19 cellular contexts compared by ENCODE assay signal in the genomic region with DNA sequence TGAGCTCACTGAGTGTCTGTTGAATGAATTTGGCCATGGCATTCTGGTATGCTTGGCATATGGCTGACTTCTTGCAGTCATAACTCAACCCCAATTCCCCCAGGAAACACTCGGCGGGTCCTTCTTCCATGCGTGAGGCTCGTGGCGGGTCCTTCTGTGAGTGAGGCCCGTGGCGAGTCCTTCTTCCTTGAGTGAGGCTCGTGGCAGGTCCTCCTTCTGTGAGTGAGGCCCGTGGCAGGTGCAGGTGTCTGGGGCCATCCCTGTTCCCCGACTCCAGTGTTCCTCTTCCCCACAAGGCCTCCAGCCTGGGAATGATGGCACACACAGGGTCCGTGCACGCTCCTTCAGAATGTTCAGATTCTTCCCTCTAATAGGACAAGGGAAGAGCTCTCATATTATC.
A peak's percentile ranks its signal among the peaks of the same experiment; 100 is the strongest.
DNase-seq lines count a peak whose midpoint lies in the region; ATAC-seq and TF ChIP-seq lines count a peak whose summit lies in the region.
"Had no signal": no experiment of that assay in that cellular context is flagged by ENCODE, and none has a peak within 500 bp of the region (broad histone marks: within the 10 kb centered on the region; RNA-seq: fewer than 3 reads in every experiment).

No MANE protein-coding gene starts in this region.

- no peak overlapping the region for H3K4ac ChIP-seq in neuronal stem cell (ENCODE audit: low read length)

- H3K4me3 Mint-ChIP-seq in activated naive CD8-positive, alpha-beta T cell treated with anti-CD3 and anti-CD28 coated beads, Interleukin-2, amount 10 ng/mL, durations not matched to agents 7 days and 5 days, result no peak overlapping the region
- H3K4me3 Mint-ChIP-seq in activated naive CD8-positive, alpha-beta T cell treated with anti-CD3 and anti-CD28 coated beads for 36 hours, result no peak overlapping the region
- H3K4me3 Mint-ChIP-seq: CD14-positive monocyte; CD4-positive, alpha-beta memory T cell; HFFc6 had no signal

- WGBS in neuronal stem cell (ENCODE audit: extremely low coverage in 2 of 2, insufficient read length in 2 of 2, insufficient replicate concordance in 1 of 2), 2 donors, result no CpG with 5 or more reads among the region's 12 CpGs

- peak overlapping the region; percentile 58 for H4K8ac ChIP-seq in neuronal stem cell (ENCODE audit: low read depth, low read length)

- H3K18ac ChIP-seq in neuronal stem cell (ENCODE audit: low read length), result no peak overlapping the region

- H3K27me3 ChIP-seq in Panc1 (ENCODE audit: control insufficient read depth, insufficient read depth, low read length), result no peaks in the 10 kb centered on the region
- no peaks in the 10 kb centered on the region for H3K27me3 ChIP-seq in neuronal stem cell (ENCODE audit: control insufficient read depth in 3 of 3, insufficient read depth in 3 of 3, low read depth in 1 of 3, low read length in 3 of 3)
- H3K27me3 ChIP-seq: BE2C had no signal

- no peaks in the 10 kb centered on the region for H3K36me3 ChIP-seq in Panc1 (ENCODE audit: control insufficient read depth, insufficient read depth, low read length)
- H3K36me3 ChIP-seq in neuronal stem cell (replicated peaks in 1 of 2; ENCODE audit: control insufficient read depth in 2 of 2, insufficient read depth in 2 of 2, low read length in 2 of 2), result peaks cover 3 to 6% of the 10 kb centered on the region in 2 donors

- no peak overlapping the region for H3K4me2 ChIP-seq in neuronal stem cell (ENCODE audit: insufficient read depth, low read length, poor library complexity, severe bottlenecking)

- CTCF ChIA-PET in Panc1 (lab: Charles Lee), result no interaction called here

- no peaks in the 10 kb centered on the region for H3K4me1 ChIP-seq in Panc1 (ENCODE audit: control insufficient read depth, insufficient read depth, low read length)
- peaks cover 0 to 3% of the 10 kb centered on the region in 2 donors for H3K4me1 ChIP-seq in neuronal stem cell (ENCODE audit: control insufficient read depth in 2 of 2, insufficient read depth in 1 of 2, low read depth in 1 of 2, low read length in 2 of 2)
- H3K4me1 ChIP-seq: BE2C had no signal

- no peak overlapping the region for H2AFZ ChIP-seq in neuronal stem cell (ENCODE audit: low read length)

- H3K27ac ChIP-seq in Panc1 (ENCODE audit: low read length), result no peak overlapping the region
- H3K27ac ChIP-seq in neuronal stem cell (replicated peaks; ENCODE audit: low read length), result no peak overlapping the region

- H3K9ac ChIP-seq in neuronal stem cell (ENCODE audit: low read depth, low read length, poor library complexity), result no peak overlapping the region

- no peaks in the 10 kb centered on the region for H3K79me1 ChIP-seq in neuronal stem cell (ENCODE audit: low read depth, low read length)

- H2AK5ac ChIP-seq in neuronal stem cell (ENCODE audit: low read depth, low read length), result no peak overlapping the region

- peak overlapping the region; percentile 40 for H3K23ac ChIP-seq in neuronal stem cell (ENCODE audit: low read depth, low read length, poor library complexity)

- ATAC-seq in activated naive CD8-positive, alpha-beta T cell treated with anti-CD3 and anti-CD28 coated beads, Interleukin-2, amount 10 ng/mL, durations not matched to agents 7 days and 5 days (ENCODE audit: low read depth), result no peak
- peak; percentile 26; the same call in 1 of the 2 replicates for ATAC-seq in Panc1
- ATAC-seq in HG03139 (IDR thresholded peaks at IDR 0.05; ENCODE audit: unreplicated experiment), result no peak
- ATAC-seq: HCT116 had no signal

- H3K36me3 Mint-ChIP-seq in activated naive CD8-positive, alpha-beta T cell treated with anti-CD3 and anti-CD28 coated beads, Interleukin-2, amount 10 ng/mL, durations not matched to agents 7 days and 5 days, result peaks cover 5% of the 10 kb centered on the region
- H3K36me3 Mint-ChIP-seq in activated naive CD8-positive, alpha-beta T cell treated with anti-CD3 and anti-CD28 coated beads for 36 hours, result peaks cover 24% of the 10 kb centered on the region

- in situ Hi-C loops in Panc1 (cut with HindIII; ENCODE audit: low pct_unique_long_range_greater_than_20kb, low sequenced_read_pairs), result no loop called here

- no peak overlapping the region for H2BK5ac ChIP-seq in neuronal stem cell (ENCODE audit: low read length)

- H4K91ac ChIP-seq in neuronal stem cell (ENCODE audit: low read depth, low read length, poor library complexity), result no peak overlapping the region

- peak overlapping the region; percentile 21 for H3K27ac Mint-ChIP-seq in activated naive CD8-positive, alpha-beta T cell treated with anti-CD3 and anti-CD28 coated beads, Interleukin-2, amount 10 ng/mL, durations not matched to agents 7 days and 5 days
- H3K27ac Mint-ChIP-seq in activated naive CD8-positive, alpha-beta T cell treated with anti-CD3 and anti-CD28 coated beads for 36 hours, result no peak overlapping the region
- H3K27ac Mint-ChIP-seq: HFFc6 had no signal

- no peak for TF ChIP-seq CTCF in Panc1 (IDR thresholded peaks at IDR 0.05)

- BruUV-seq in Panc1 (replicated peaks; lab: Mats Ljungman, UMichigan), result no TSS peak

- no peak for DNase-seq in activated naive CD8-positive, alpha-beta T cell treated with anti-CD3 and anti-CD28 coated beads, Interleukin-2, amount 10 ng/mL, durations not matched to agents 7 days and 5 days
- DNase-seq in activated naive CD8-positive, alpha-beta T cell treated with anti-CD3 and anti-CD28 coated beads for 36 hours, result no peak
- no peak for DNase-seq in Panc1 (ENCODE audit: low read depth, low spot score)
- DNase-seq in neuronal stem cell (ENCODE audit: low spot score), result no peak
- DNase-seq in ureter (ENCODE audit: low spot score), result peak; percentile 10
- no peak for DNase-seq in erythroblast (lab: John Stamatoyannopoulos, UW)
- DNase-seq in NCI-H146 (lab: John Stamatoyannopoulos, UW), result no peak
- DNase-seq: ACHN; BE2C; CD4-positive, alpha-beta memory T cell; DMS153; DMS79; GDM1; GOT3; HFFc6; IMR-90 had no signal

- intact Hi-C loops in Panc1 (cut with micrococcal nuclease; ENCODE audit: unreplicated experiment), result no loop called here

- H3K9me3 ChIP-seq in Panc1 (ENCODE audit: control insufficient read depth, insufficient read depth, low read depth, low read length) (no peaks in the 10 kb centered on the region), neuronal stem cell (replicated peaks in 1 of 2; ENCODE audit: control insufficient read depth in 2 of 2, insufficient read depth in 1 of 2, low read depth in 1 of 2, low read length in 2 of 2) (no peaks in the 10 kb centered on the region)
- H3K9me3 ChIP-seq: BE2C had no signal

- H2BK12ac ChIP-seq in neuronal stem cell (ENCODE audit: low read length), result no peak overlapping the region

- no peaks in the 10 kb centered on the region for H3K27me3 Mint-ChIP-seq in activated naive CD8-positive, alpha-beta T cell treated with anti-CD3 and anti-CD28 coated beads, Interleukin-2, amount 10 ng/mL, durations not matched to agents 7 days and 5 days
- no peaks in the 10 kb centered on the region for H3K27me3 Mint-ChIP-seq in activated naive CD8-positive, alpha-beta T cell treated with anti-CD3 and anti-CD28 coated beads for 36 hours
- H3K27me3 Mint-ChIP-seq: CD4-positive, alpha-beta memory T cell had no signal

- POLR2A ChIA-PET in activated naive CD8-positive, alpha-beta T cell treated with anti-CD3 and anti-CD28 coated beads, Interleukin-2, amount 10 ng/mL, durations not matched to agents 7 days and 5 days (lab: Charles Lee), result no interaction called here
- POLR2A ChIA-PET in Panc1 (lab: Charles Lee), result no interaction called here

- peaks cover 4% of the 10 kb centered on the region for H3K4me1 Mint-ChIP-seq in activated naive CD8-positive, alpha-beta T cell treated with anti-CD3 and anti-CD28 coated beads, Interleukin-2, amount 10 ng/mL, durations not matched to agents 7 days and 5 days
- H3K4me1 Mint-ChIP-seq in activated naive CD8-positive, alpha-beta T cell treated with anti-CD3 and anti-CD28 coated beads for 36 hours, result peaks cover 2% of the 10 kb centered on the region
- H3K4me1 Mint-ChIP-seq: CD14-positive monocyte had no signal

- no peak overlapping the region for H2BK120ac ChIP-seq in neuronal stem cell (ENCODE audit: low read depth, low read length)

- H2BK15ac ChIP-seq in neuronal stem cell (ENCODE audit: low read length), result no peak overlapping the region

- TF ChIP-seq POLR2A in erythroblast (IDR thresholded peaks at IDR 0.05; ENCODE audit: low read length), result no peak

- no peaks in the 10 kb centered on the region for H3K9me3 Mint-ChIP-seq in activated naive CD8-positive, alpha-beta T cell treated with anti-CD3 and anti-CD28 coated beads, Interleukin-2, amount 10 ng/mL, durations not matched to agents 7 days and 5 days
- H3K9me3 Mint-ChIP-seq in activated naive CD8-positive, alpha-beta T cell treated with anti-CD3 and anti-CD28 coated beads for 36 hours, result no peaks in the 10 kb centered on the region
- H3K9me3 Mint-ChIP-seq: CD4-positive, alpha-beta memory T cell; HFFc6 had no signal

- H3K14ac ChIP-seq in neuronal stem cell (ENCODE audit: low read length), result no peak overlapping the region

- H3K4me3 ChIP-seq in Panc1 (ENCODE audit: low read depth in 2 of 2, low read length in 2 of 2) (no peak overlapping the region), neuronal stem cell (ENCODE audit: low read length in 2 of 2) (no peak overlapping the region)
